8 cellular contexts compared by ENCODE assay signal in the genomic region with DNA sequence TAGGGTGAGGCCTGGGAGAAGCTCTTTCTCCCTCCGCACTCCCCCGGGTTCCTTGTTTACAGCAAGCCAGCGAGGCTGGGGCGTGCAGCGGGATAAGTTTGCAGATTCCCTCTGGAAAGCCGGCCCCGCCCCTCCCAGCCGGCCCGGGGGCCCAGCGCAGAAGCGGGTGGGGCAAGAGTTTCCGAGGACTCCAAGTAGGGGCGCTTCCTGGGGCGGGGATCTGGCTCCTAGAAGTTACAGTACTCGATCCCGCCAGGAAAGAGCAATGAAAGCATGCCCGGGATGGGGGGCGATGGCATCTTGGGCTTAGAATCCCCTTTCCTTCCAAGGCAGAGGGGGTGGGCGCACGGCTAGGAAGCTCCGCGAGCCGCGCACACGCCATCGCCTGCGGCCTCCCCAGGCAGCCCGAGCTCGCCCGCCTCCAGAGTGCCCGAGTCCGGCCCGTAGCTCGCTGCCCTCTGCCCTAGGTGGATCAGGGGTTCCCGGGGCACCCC. TPM values are rescaled to one million over a fixed set of nuclear protein-coding genes. Genes with fewer than 3 reads are reported as not detected.
A peak's percentile ranks its signal among the peaks of the same experiment; 100 is the strongest.
DNase-seq lines count a peak whose midpoint lies in the region; ATAC-seq lines count a peak whose summit lies in the region.

No MANE protein-coding gene starts in this region.

- peak; percentile 77 for DNase-seq in GM03348 (ENCODE audit: low spot score)
- peak; percentile 11 for DNase-seq in SK-MEL-5 (ENCODE audit: low read depth, low spot score)
- DNase-seq in epithelial cell of prostate (ENCODE audit: low read depth, low spot score) = no peak
- DNase-seq in ureter (ENCODE audit: low spot score) = peak; percentile 65
- DNase-seq in pons (ENCODE audit: low spot score) = no peak
- DNase-seq in ACHN = no peak

- peaks cover 20% of the 10 kb centered on the region for H3K4me1 ChIP-seq in mononuclear cell (ENCODE audit: insufficient read depth, low read length)

- H3K4me3 ChIP-seq in mononuclear cell (ENCODE audit: low read length) = peak overlapping the region; percentile 63

- H3K27ac ChIP-seq in epithelial cell of prostate = peak overlapping the region; percentile 71

- peak; percentile 23 for ATAC-seq in HG02759 (IDR thresholded peaks at IDR 0.05; ENCODE audit: unreplicated experiment)

- in situ Hi-C loops in SK-MEL-5 (cut with HindIII; ENCODE audit: low pct_unique_long_range_greater_than_20kb, low sequenced_read_pairs) = no loop called here
- in situ Hi-C loops in ACHN (cut with HindIII; ENCODE audit: low pct_ligation_motif_present, low pct_unique_long_range_greater_than_20kb, low sequenced_read_pairs) = no loop called here

- H3K9me3 ChIP-seq in mononuclear cell (ENCODE audit: low read depth, low read length) = no peaks in the 10 kb centered on the region

- no peaks in the 10 kb centered on the region for H3K27me3 ChIP-seq in mononuclear cell (ENCODE audit: insufficient read depth, low read length)

RNA-seq across cellular contexts. Expression of a gene that starts 0.4 kb away (rescaled TPM):
- total RNA-seq in SK-MEL-5 (2014; rRNA removed; shearing (Covaris generic)) = 15.7 and 26.0 TPM in 2 replicates
- polyA plus RNA-seq in SK-MEL-5 (2015; cell fraction: cytosol; rRNA removed) = 24.2 and 28.4 TPM in 2 replicates
- 3.7 and 11.9 TPM in 2 replicates for polyA plus RNA-seq in SK-MEL-5 (2015; cell fraction: nucleus; rRNA removed)
- total RNA-seq in mononuclear cell = 6.7 TPM
- total RNA-seq in ureter = 53.4 TPM

RNA-seq across cellular contexts. Expression of a gene that starts 0.7 kb away (rescaled TPM):
- 50.2 and 54.8 TPM in 2 replicates for total RNA-seq in SK-MEL-5 (2014; rRNA removed; shearing (Covaris generic))
- polyA plus RNA-seq in SK-MEL-5 (2015; cell fraction: cytosol; rRNA removed) = 65.5 and 71.3 TPM in 2 replicates
- polyA plus RNA-seq in SK-MEL-5 (2015; cell fraction: nucleus; rRNA removed) = 46.6 and 63.5 TPM in 2 replicates
- 20.7 TPM for total RNA-seq in mononuclear cell
- total RNA-seq in ureter = 42.7 TPM

RNA-seq across cellular contexts. Expression of a gene that starts 32.7 kb away (rescaled TPM):
- total RNA-seq in SK-MEL-5 (2014; rRNA removed; shearing (Covaris generic)) = 11.2 and 14.0 TPM in 2 replicates
- polyA plus RNA-seq in SK-MEL-5 (2015; cell fraction: cytosol; rRNA removed) = 20.2 and 22.1 TPM in 2 replicates
- polyA plus RNA-seq in SK-MEL-5 (2015; cell fraction: nucleus; rRNA removed) = 20.2 and 36.7 TPM in 2 replicates
- total RNA-seq in mononuclear cell (10.0 TPM), ureter (37.2 TPM)

Comparison
In these comparisons a context has a peak if more than half of its experiments do, and no peak if none do; other contexts are left out.
1. DNase-seq: peak in GM03348 (single experiment), SK-MEL-5 (single experiment) and ureter (single experiment); none in epithelial cell of prostate (single experiment), pons (single experiment) and ACHN (single experiment).